In the genomic region with DNA sequence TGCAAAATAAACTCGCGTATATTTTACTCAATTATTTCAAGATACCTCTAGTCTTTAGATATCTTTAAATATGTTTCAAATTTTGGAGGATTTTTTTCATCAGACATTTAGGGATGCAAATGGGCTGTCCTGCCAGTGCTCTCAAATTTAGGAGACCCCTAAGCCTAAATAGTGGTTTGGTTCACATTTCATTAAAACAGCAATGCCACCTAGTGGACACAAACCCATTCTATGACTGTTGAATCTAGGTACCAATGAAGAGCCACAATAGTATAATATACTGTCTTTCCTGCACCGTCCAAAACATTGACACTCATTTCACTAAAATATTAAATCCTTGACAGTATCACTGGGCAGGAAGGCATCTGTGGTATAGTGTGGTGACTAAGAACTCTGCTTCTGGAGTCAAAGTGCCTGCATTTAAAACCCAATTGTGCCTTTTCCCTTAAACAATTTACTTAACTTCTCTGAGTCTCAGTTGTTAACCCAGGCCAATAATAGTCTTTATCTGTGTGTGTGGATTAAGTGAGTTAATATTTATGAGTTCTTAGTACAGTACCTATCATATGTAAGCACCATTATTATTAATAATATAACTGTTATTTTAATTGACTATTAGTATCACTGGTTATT, we compare ENCODE assay signal across 8 cellular contexts.
DNase-seq lines count a peak whose midpoint lies in the region; ATAC-seq, FAIRE-seq and TF ChIP-seq lines count a peak whose summit lies in the region.

No MANE protein-coding gene starts in this region.

- no peak overlapping the region for H2AK5ac ChIP-seq in neuronal stem cell (ENCODE audit: low read depth, low read length)

- H3K79me1 ChIP-seq in neuronal stem cell (ENCODE audit: low read depth, low read length): no peaks in the 10 kb centered on the region

- no peak overlapping the region for H2BK15ac ChIP-seq in neuronal stem cell (ENCODE audit: low read length)

- H3K23ac ChIP-seq in neuronal stem cell (ENCODE audit: low read depth, low read length, poor library complexity): no peak overlapping the region

- FAIRE-seq in GM12892 (lab: Jason Lieb, UNC) (peak; percentile 33), bronchial epithelial cell (lab: Jason Lieb, UNC) (no peak)

- H3K27ac ChIP-seq in 22Rv1: no peak overlapping the region
- H3K27ac ChIP-seq in neuronal stem cell (replicated peaks; ENCODE audit: low read length): no peak overlapping the region
- no peak overlapping the region for H3K27ac ChIP-seq in Peyer's patch

- DNase-seq in GM12892 (ENCODE audit: insufficient read length) (no peak), KG1 (lab: John Stamatoyannopoulos, UW) (peak; percentile 3), bronchial epithelial cell (ENCODE audit: low read depth) (peak; percentile 25), neuronal stem cell (ENCODE audit: low spot score) (peak; percentile 18), HCEC 1CT (no peak), Peyer's patch (no peak)

- WGBS in neuronal stem cell (ENCODE audit: extremely low coverage in 2 of 2, insufficient read length in 2 of 2, insufficient replicate concordance in 1 of 2), 2 donors: no CpG with 5 or more reads among the region's 3 CpGs

- H3K36me3 ChIP-seq in bronchial epithelial cell (ENCODE audit: control insufficient read depth, insufficient read depth, low read length): no peaks in the 10 kb centered on the region
- H3K36me3 ChIP-seq in neuronal stem cell (replicated peaks in 1 of 2; ENCODE audit: control insufficient read depth in 2 of 2, insufficient read depth in 2 of 2, low read length in 2 of 2): no peaks in the 10 kb centered on the region
- H3K36me3 ChIP-seq in Peyer's patch: no peaks in the 10 kb centered on the region

- no peak overlapping the region for H4K91ac ChIP-seq in neuronal stem cell (ENCODE audit: low read depth, low read length, poor library complexity)

- no peak for ATAC-seq in esophagus mucosa

- H3K9ac ChIP-seq in neuronal stem cell (ENCODE audit: low read depth, low read length, poor library complexity): no peak overlapping the region

- H3K9me3 ChIP-seq in neuronal stem cell (replicated peaks in 1 of 2; ENCODE audit: control insufficient read depth in 2 of 2, insufficient read depth in 1 of 2, low read depth in 1 of 2, low read length in 2 of 2): no peaks in the 10 kb centered on the region
- H3K9me3 ChIP-seq in Peyer's patch: no peaks in the 10 kb centered on the region

- no peak overlapping the region for H3K4me3 ChIP-seq in bronchial epithelial cell (ENCODE audit: low read depth, low read length)
- H3K4me3 ChIP-seq in neuronal stem cell (ENCODE audit: low read length in 2 of 2): no peak overlapping the region
- no peak overlapping the region for H3K4me3 ChIP-seq in Peyer's patch

- no peak overlapping the region for H4K8ac ChIP-seq in neuronal stem cell (ENCODE audit: low read depth, low read length)

- H3K4ac ChIP-seq in neuronal stem cell (ENCODE audit: low read length): no peak overlapping the region

- H2AFZ ChIP-seq in neuronal stem cell (ENCODE audit: low read length): no peak overlapping the region

- no peak overlapping the region for H3K18ac ChIP-seq in neuronal stem cell (ENCODE audit: low read length)

- no peak overlapping the region for H2BK12ac ChIP-seq in neuronal stem cell (ENCODE audit: low read length)

- TF ChIP-seq CTCF in 22Rv1 (IDR thresholded peaks at IDR 0.05) (peak; percentile 79), bronchial epithelial cell (IDR thresholded peaks at IDR 0.05; ENCODE audit: insufficient read depth, low read length, severe bottlenecking) (peak; percentile 56), Peyer's patch (IDR thresholded peaks at IDR 0.05) (peak in 3 of 6 experiments; percentile 34 to 38 (median 38))

- no peak overlapping the region for H2BK120ac ChIP-seq in neuronal stem cell (ENCODE audit: low read depth, low read length)

- no peak overlapping the region for H2BK5ac ChIP-seq in neuronal stem cell (ENCODE audit: low read length)

- H3K4me1 ChIP-seq in neuronal stem cell (ENCODE audit: control insufficient read depth in 2 of 2, insufficient read depth in 1 of 2, low read depth in 1 of 2, low read length in 2 of 2) (no peaks in the 10 kb centered on the region), Peyer's patch (no peaks in the 10 kb centered on the region)

- TF ChIP-seq POLR2A in GM12892 (IDR thresholded peaks at IDR 0.05; ENCODE audit: low read depth, low read length) (no peak), Peyer's patch (IDR thresholded peaks at IDR 0.05) (no peak)

- H3K27me3 ChIP-seq in bronchial epithelial cell (ENCODE audit: control insufficient read depth, insufficient read depth, low read length) (no peaks in the 10 kb centered on the region), neuronal stem cell (ENCODE audit: control insufficient read depth in 3 of 3, insufficient read depth in 3 of 3, low read depth in 1 of 3, low read length in 3 of 3) (no peaks in the 10 kb centered on the region), Peyer's patch (no peaks in the 10 kb centered on the region)

- H3K4me2 ChIP-seq in neuronal stem cell (ENCODE audit: insufficient read depth, low read length, poor library complexity, severe bottlenecking): no peak overlapping the region

- H3K14ac ChIP-seq in neuronal stem cell (ENCODE audit: low read length): no peak overlapping the region

Comparison
In these comparisons a context has a peak if more than half of its experiments do, and no peak if none do; other contexts are left out.
1. DNase-seq: peak in KG1 (single experiment), bronchial epithelial cell (single experiment) and neuronal stem cell (single experiment); none in GM12892 (single experiment), HCEC 1CT (single experiment) and Peyer's patch (0 of 3).